ENCODE assay signal across 8 cellular contexts in genomic region chr12:49662998-49663843, GRCh38.
DNase-seq lines count a peak whose midpoint lies in the region; ATAC-seq and TF ChIP-seq lines count a peak whose summit lies in the region.

No MANE protein-coding gene starts in this region.

- H3K27ac ChIP-seq in angular gyrus (ENCODE audit: low read depth, low read length): peak overlapping the region; percentile 74

- no peak for TF ChIP-seq CTCF in AG09319 (IDR thresholded peaks at IDR 0.05; ENCODE audit: low read depth, low read length)

- H3K27me3 ChIP-seq in HAP-1 (ENCODE audit: low read depth): no peaks in the 10 kb centered on the region

- H3K4me1 ChIP-seq in HAP-1: no peaks in the 10 kb centered on the region

- no peaks in the 10 kb centered on the region for H3K9me3 ChIP-seq in HAP-1

- in situ Hi-C loops in HAP-1 (cut with MboI; ENCODE audit: low sequenced_read_pairs): no loop called here

- no peak overlapping the region for H3K4me3 ChIP-seq in HAP-1

- DNase-seq in AG09319 (ENCODE audit: extremely low read depth, low read depth): peak; percentile 41
- DNase-seq in GM19240 (ENCODE audit: insufficient read length, low spot score): peak; percentile 98
- DNase-seq in T follicular helper cell (ENCODE audit: low read depth): peak; percentile 72
- DNase-seq in iPS-NIHi11 (ENCODE audit: low spot score): peak; percentile 77
- peak; percentile 26 to 54 (median 38) for DNase-seq in stimulated activated CD4-positive, alpha-beta T cell treated with anti-CD3 and anti-CD28 coated beads, Interleukin-1b, Interleukin-23, amount 100 ng/mL, for 24 hours (ENCODE audit: low read depth in 4 of 4, low spot score in 1 of 4)
- no peak for DNase-seq in HAP-1 (ENCODE audit: low spot score in 2 of 2)

- H3K36me3 ChIP-seq in HAP-1 (replicated peaks): no peaks in the 10 kb centered on the region

- peak; percentile 70 for ATAC-seq in HG03460 (IDR thresholded peaks at IDR 0.05; ENCODE audit: unreplicated experiment)

Comparison
In these comparisons a context has a peak if more than half of its experiments do, and no peak if none do; other contexts are left out.
1. DNase-seq: peak in AG09319 (single experiment), GM19240 (single experiment), T follicular helper cell (single experiment), iPS-NIHi11 (single experiment) and stimulated activated CD4-positive, alpha-beta T cell treated with anti-CD3 and anti-CD28 coated beads, Interleukin-1b, Interleukin-23, amount 100 ng/mL, for 24 hours (4 of 4); none in HAP-1 (0 of 2).